ENCODE assay signal across 1 cellular context in the genomic region with DNA sequence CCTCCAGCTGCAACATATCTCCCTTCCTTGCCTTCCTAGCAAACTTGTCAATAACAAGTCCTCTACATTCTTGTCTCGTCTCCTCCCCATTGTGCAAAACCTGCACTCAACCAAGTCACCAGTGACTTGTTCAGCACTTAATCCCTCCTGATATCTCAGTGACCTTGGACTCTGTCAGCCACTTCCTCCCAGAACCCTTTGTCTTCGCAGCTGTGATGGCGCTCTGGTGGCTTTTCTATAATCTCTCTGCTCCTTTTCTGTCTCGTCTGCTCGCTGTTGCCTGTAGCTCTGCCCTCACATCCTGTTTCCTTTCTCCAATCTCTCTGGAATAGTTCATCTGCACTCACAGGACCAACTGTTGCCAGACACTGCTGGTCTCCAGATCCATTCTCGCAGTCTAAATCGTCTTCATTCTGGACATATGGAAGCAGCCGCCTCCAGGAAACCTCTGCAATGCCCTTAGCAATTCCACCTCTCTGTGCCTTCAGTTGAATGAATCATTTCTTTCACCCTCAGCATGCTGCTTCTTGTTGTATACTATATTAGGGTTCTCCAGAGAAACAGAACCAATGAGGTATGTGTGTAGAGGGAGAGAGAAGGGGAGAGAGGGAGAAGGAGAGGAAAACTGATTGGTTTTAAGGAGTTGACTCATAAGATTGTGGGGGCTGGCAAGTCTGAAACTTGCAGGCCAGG.
TF ChIP-seq lines count a peak whose summit lies in the region.

No MANE protein-coding gene starts in this region.

TF ChIP-seq in SK-N-SH, 30 proteins besides CTCF, POLR2A, EP300 and RAD21 (continued from another document):
- TF ChIP-seq, protein P1, sequence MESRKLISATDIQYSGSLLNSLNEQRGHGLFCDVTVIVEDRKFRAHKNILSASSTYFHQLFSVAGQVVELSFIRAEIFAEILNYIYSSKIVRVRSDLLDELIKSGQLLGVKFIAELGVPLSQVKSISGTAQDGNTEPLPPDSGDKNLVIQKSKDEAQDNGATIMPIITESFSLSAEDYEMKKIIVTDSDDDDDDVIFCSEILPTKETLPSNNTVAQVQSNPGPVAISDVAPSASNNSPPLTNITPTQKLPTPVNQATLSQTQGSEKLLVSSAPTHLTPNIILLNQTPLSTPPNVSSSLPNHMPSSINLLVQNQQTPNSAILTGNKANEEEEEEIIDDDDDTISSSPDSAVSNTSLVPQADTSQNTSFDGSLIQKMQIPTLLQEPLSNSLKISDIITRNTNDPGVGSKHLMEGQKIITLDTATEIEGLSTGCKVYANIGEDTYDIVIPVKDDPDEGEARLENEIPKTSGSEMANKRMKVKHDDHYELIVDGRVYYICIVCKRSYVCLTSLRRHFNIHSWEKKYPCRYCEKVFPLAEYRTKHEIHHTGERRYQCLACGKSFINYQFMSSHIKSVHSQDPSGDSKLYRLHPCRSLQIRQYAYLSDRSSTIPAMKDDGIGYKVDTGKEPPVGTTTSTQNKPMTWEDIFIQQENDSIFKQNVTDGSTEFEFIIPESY (IDR thresholded peaks at IDR 0.05; ENCODE audit: borderline replicate concordance, low read depth) = no peak
- no peak for TF ChIP-seq JUND (IDR thresholded peaks at IDR 0.05)
